Comparison of ENCODE assay signal across 24 cellular contexts in genomic region chr4:134740290-134740689, GRCh38.
DNase-seq lines count a peak whose midpoint lies in the region; ATAC-seq lines count a peak whose summit lies in the region.
"Had no signal": no experiment of that assay in that cellular context is flagged by ENCODE, and none has a peak within 500 bp of the region (broad histone marks: within the 10 kb centered on the region; RNA-seq: fewer than 3 reads in every experiment).

No MANE protein-coding gene starts in this region.

- peak; percentile 30 for DNase-seq in NOMO-1 treated with DMSO at 0.1 percent for 48 hours (lab: John Stamatoyannopoulos, UW; ENCODE audit: unreplicated experiment)
- no peak for DNase-seq in hippocampal formation (lab: John Stamatoyannopoulos, UW)
- DNase-seq: ACHN; activated CD4-positive, CD25-positive, alpha-beta regulatory T cell treated with anti-CD3 and anti-CD28 coated beads, Interleukin-2, amount 50 U/mL, for 72 hours; activated naive CD4-positive, alpha-beta T cell treated with anti-CD3 and anti-CD28 coated beads, Interleukin-2, amount 10 ng/mL, durations not matched to agents 7 days and 5 days; activated T-cell treated with anti-CD3 and anti-CD28 coated beads, Interleukin-2, amount 50 U/mL, for 4 hours; aorta; CD4-positive, alpha-beta T cell; central memory CD4-positive, alpha-beta T cell; foreskin fibroblast; H9; IMR-90; MG63; NCI-H526; ovary; PC-3; right cardiac atrium; stimulated activated CD4-positive, alpha-beta T cell treated with anti-CD3 and anti-CD28 coated beads, Interleukin-15, amount 100 ng/mL, for 24 hours had no signal

- ATAC-seq in GM18508 (IDR thresholded peaks at IDR 0.05; ENCODE audit: insufficient read depth, unreplicated experiment) (peak; percentile 65), GM21786 (IDR thresholded peaks at IDR 0.05; ENCODE audit: unreplicated experiment) (peak; percentile 92), HG03342 (IDR thresholded peaks at IDR 0.05; ENCODE audit: unreplicated experiment) (peak; percentile 91), GM21367 (IDR thresholded peaks at IDR 0.05; ENCODE audit: unreplicated experiment) (no peak), GM19324 (IDR thresholded peaks at IDR 0.05; ENCODE audit: low FRiP score, unreplicated experiment) (no peak), HG02763 (IDR thresholded peaks at IDR 0.05; ENCODE audit: unreplicated experiment) (no peak)
- ATAC-seq: activated T-cell treated with anti-CD3 and anti-CD28 coated beads, Interleukin-2, amount 50 U/mL, for 4 hours; PC-3; right cardiac atrium had no signal

Comparison
In these comparisons a context has a peak if more than half of its experiments do, and no peak if none do; other contexts are left out.
1. ATAC-seq: peak in GM18508 (single experiment), GM21786 (single experiment) and HG03342 (single experiment); none in GM21367 (single experiment), GM19324 (single experiment) and HG02763 (single experiment).